Comparison of ENCODE assay signal across 8 cellular contexts in the genomic region with DNA sequence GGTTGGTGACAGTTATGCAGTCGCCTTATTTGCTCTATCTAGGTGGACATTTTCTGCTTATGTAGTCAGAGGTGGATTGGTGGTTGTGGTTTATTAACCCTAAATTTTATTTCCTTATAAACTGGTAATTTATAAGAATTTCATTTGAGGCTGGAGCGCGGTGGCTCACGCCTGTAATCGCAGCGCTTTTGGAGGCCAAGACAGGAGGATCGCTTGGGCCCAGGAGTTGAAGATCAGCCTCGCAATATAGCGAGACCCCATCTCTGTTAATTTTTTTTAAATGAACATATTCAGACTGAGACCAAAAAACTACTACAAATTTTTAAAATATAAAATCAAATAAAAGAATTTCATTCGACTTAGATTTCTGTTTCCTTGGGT. TPM values are rescaled to one million over a fixed set of nuclear protein-coding genes. Genes with fewer than 3 reads are reported as not detected.
DNase-seq lines count a peak whose midpoint lies in the region; ATAC-seq, FAIRE-seq and TF ChIP-seq lines count a peak whose summit lies in the region.

No MANE protein-coding gene starts in this region.

- no peaks in the 10 kb centered on the region for H3K27me3 ChIP-seq in suprapubic skin
- no peaks in the 10 kb centered on the region for H3K27me3 ChIP-seq in foreskin keratinocyte

- no peaks in the 10 kb centered on the region for H3K4me1 ChIP-seq in kidney (ENCODE audit: control insufficient read depth in 1 of 2, insufficient read depth in 1 of 2, low read depth in 1 of 2, low read length in 2 of 2)
- peaks cover 11% of the 10 kb centered on the region for H3K4me1 ChIP-seq in suprapubic skin
- peaks cover 5% of the 10 kb centered on the region for H3K4me1 ChIP-seq in foreskin keratinocyte

- H3K9me3 ChIP-seq in kidney (ENCODE audit: control insufficient read depth in 1 of 2, low read length in 2 of 2) (no peaks in the 10 kb centered on the region), suprapubic skin (no peaks in the 10 kb centered on the region)

- TF ChIP-seq CTCF in kidney (IDR thresholded peaks at IDR 0.05; ENCODE audit: borderline replicate concordance, extremely low read depth, insufficient read depth): no peak
- no peak for TF ChIP-seq CTCF in suprapubic skin (IDR thresholded peaks at IDR 0.05)
- no peak for TF ChIP-seq CTCF in foreskin keratinocyte (conservative IDR thresholded peaks at IDR 0.05)

- TF ChIP-seq POLR2A in suprapubic skin (IDR thresholded peaks at IDR 0.05): no peak

- H3K4me3 Mint-ChIP-seq in T-helper 2 cell treated with Interferon-gamma antibody and Interleukin-4, amounts not matched to agents 5 μg/mL and 100 μg/mL, for 36 hours: peak overlapping the region; percentile 85
- H3K4me3 Mint-ChIP-seq in activated naive CD8-positive, alpha-beta T cell treated with anti-CD3 and anti-CD28 coated beads, Interleukin-2, amount 10 ng/mL, durations not matched to agents 7 days and 5 days: peak overlapping the region; percentile 92

- peaks cover 29% of the 10 kb centered on the region for H3K36me3 Mint-ChIP-seq in T-helper 2 cell treated with Interferon-gamma antibody and Interleukin-4, amounts not matched to agents 5 μg/mL and 100 μg/mL, for 36 hours (ENCODE audit: low read depth)
- H3K36me3 Mint-ChIP-seq in activated naive CD8-positive, alpha-beta T cell treated with anti-CD3 and anti-CD28 coated beads, Interleukin-2, amount 10 ng/mL, durations not matched to agents 7 days and 5 days: peaks cover 22% of the 10 kb centered on the region

- no peak for FAIRE-seq in kidney (lab: Jason Lieb, UNC)

- intact Hi-C loops in kidney (cut with DNase I): no loop called here

- H3K36me3 ChIP-seq in kidney (ENCODE audit: control insufficient read depth in 1 of 2, insufficient read depth in 2 of 2, low read length in 2 of 2) (no peaks in the 10 kb centered on the region), suprapubic skin (no peaks in the 10 kb centered on the region)

- no peak for TF ChIP-seq EP300 in suprapubic skin (IDR thresholded peaks at IDR 0.05)

- peaks cover 12% of the 10 kb centered on the region for H3K4me1 Mint-ChIP-seq in T-helper 2 cell treated with Interferon-gamma antibody and Interleukin-4, amounts not matched to agents 5 μg/mL and 100 μg/mL, for 36 hours (ENCODE audit: low read depth)
- H3K4me1 Mint-ChIP-seq in activated naive CD8-positive, alpha-beta T cell treated with anti-CD3 and anti-CD28 coated beads, Interleukin-2, amount 10 ng/mL, durations not matched to agents 7 days and 5 days: peaks cover 13% of the 10 kb centered on the region

- peak overlapping the region; percentile 86 for H3K27ac Mint-ChIP-seq in T-helper 2 cell treated with Interferon-gamma antibody and Interleukin-4, amounts not matched to agents 5 μg/mL and 100 μg/mL, for 36 hours
- peak overlapping the region; percentile 80 for H3K27ac Mint-ChIP-seq in activated naive CD8-positive, alpha-beta T cell treated with anti-CD3 and anti-CD28 coated beads, Interleukin-2, amount 10 ng/mL, durations not matched to agents 7 days and 5 days

- H3K27ac ChIP-seq in kidney (ENCODE audit: low read depth in 2 of 2, low read length in 2 of 2): peak overlapping the region in 1 of 2 donors; percentile 99
- no peak overlapping the region for H3K27ac ChIP-seq in suprapubic skin
- H3K27ac ChIP-seq in foreskin keratinocyte: no peak overlapping the region

- H3K9me3 Mint-ChIP-seq in T-helper 2 cell treated with Interferon-gamma antibody and Interleukin-4, amounts not matched to agents 5 μg/mL and 100 μg/mL, for 36 hours: peaks cover 12% of the 10 kb centered on the region
- peaks cover 4% of the 10 kb centered on the region for H3K9me3 Mint-ChIP-seq in activated naive CD8-positive, alpha-beta T cell treated with anti-CD3 and anti-CD28 coated beads, Interleukin-2, amount 10 ng/mL, durations not matched to agents 7 days and 5 days

- POLR2A ChIA-PET in activated naive CD8-positive, alpha-beta T cell treated with anti-CD3 and anti-CD28 coated beads, Interleukin-2, amount 10 ng/mL, durations not matched to agents 7 days and 5 days (lab: Charles Lee): interaction anchor here (0.6 to 1.6 kb wide), 3 partner anchors 16 to 167 kb away, joined by 3 to 9 read pairs (median 3); no protein-coding TSS in a partner anchor

- H3K27me3 Mint-ChIP-seq in T-helper 2 cell treated with Interferon-gamma antibody and Interleukin-4, amounts not matched to agents 5 μg/mL and 100 μg/mL, for 36 hours (ENCODE audit: low read depth): no peaks in the 10 kb centered on the region
- no peaks in the 10 kb centered on the region for H3K27me3 Mint-ChIP-seq in activated naive CD8-positive, alpha-beta T cell treated with anti-CD3 and anti-CD28 coated beads, Interleukin-2, amount 10 ng/mL, durations not matched to agents 7 days and 5 days

- peak overlapping the region; percentile 85 to 91 for H3K9ac ChIP-seq in kidney (ENCODE audit: low read length in 2 of 2)

- peak overlapping the region; percentile 82 to 96 for H3K4me3 ChIP-seq in kidney (ENCODE audit: low read length in 2 of 2)
- H3K4me3 ChIP-seq in suprapubic skin: peak overlapping the region; percentile 97

- DNase-seq in T-helper 2 cell treated with Interferon-gamma antibody and Interleukin-4, amounts not matched to agents 5 μg/mL and 100 μg/mL, for 36 hours (ENCODE audit: low spot score): no peak
- no peak for DNase-seq in T-helper 2 cell
- DNase-seq in activated naive CD8-positive, alpha-beta T cell treated with anti-CD3 and anti-CD28 coated beads, Interleukin-2, amount 10 ng/mL, durations not matched to agents 7 days and 5 days: no peak
- DNase-seq in kidney: no peak
- DNase-seq in suprapubic skin (ENCODE audit: low spot score in 2 of 2): no peak
- no peak for DNase-seq in DMS 273 (lab: John Stamatoyannopoulos, UW; ENCODE audit: unreplicated experiment)
- DNase-seq in foreskin keratinocyte: no peak

- no peak for ATAC-seq in activated naive CD8-positive, alpha-beta T cell treated with anti-CD3 and anti-CD28 coated beads, Interleukin-2, amount 10 ng/mL, durations not matched to agents 7 days and 5 days (ENCODE audit: low read depth)
- ATAC-seq in foreskin keratinocyte (no peak), HG02885 (IDR thresholded peaks at IDR 0.05; ENCODE audit: poor library complexity, unreplicated experiment) (no peak)

- WGBS in suprapubic skin: 68% methylated on average over 10 of the region's 10 CpGs

RNA-seq across cellular contexts. Expression of a gene that starts 0.8 kb away (rescaled TPM):
- total RNA-seq in activated naive CD8-positive, alpha-beta T cell treated with anti-CD3 and anti-CD28 coated beads, Interleukin-2, amount 10 ng/mL, durations not matched to agents 7 days and 5 days: 1 to 10 TPM; 9.0 to 9.6 TPM
- 20.8 TPM for total RNA-seq in kidney
- polyA plus RNA-seq in kidney (ENCODE audit: insufficient read depth, low read depth, low replicate concordance): 8.4 TPM
- total RNA-seq in suprapubic skin: 1 to 10 TPM; 6.1 to 8.9 (median 7.9) TPM
- total RNA-seq in foreskin keratinocyte: 8.0 and 9.3 TPM in 2 replicates
- 3.2 and 3.5 TPM in 2 replicates for polyA plus RNA-seq in foreskin keratinocyte

RNA-seq across cellular contexts. Expression of a gene that starts 20.6 kb away (rescaled TPM):
- 10 to 100 TPM; 32.0 to 35.0 TPM for total RNA-seq in activated naive CD8-positive, alpha-beta T cell treated with anti-CD3 and anti-CD28 coated beads, Interleukin-2, amount 10 ng/mL, durations not matched to agents 7 days and 5 days
- 13.8 TPM for total RNA-seq in kidney
- polyA plus RNA-seq in kidney (ENCODE audit: insufficient read depth, low read depth, low replicate concordance): 93.3 TPM
- total RNA-seq in suprapubic skin: 10 to 100 TPM; 18.0 to 40.1 (median 32.8) TPM
- total RNA-seq in foreskin keratinocyte: 13.2 and 14.5 TPM in 2 replicates
- 15.0 and 17.4 TPM in 2 replicates for polyA plus RNA-seq in foreskin keratinocyte

RNA-seq across cellular contexts. Expression of a gene that starts 39.1 kb away (rescaled TPM):
- 10 to 100 TPM; 47.0 to 49.0 TPM for total RNA-seq in activated naive CD8-positive, alpha-beta T cell treated with anti-CD3 and anti-CD28 coated beads, Interleukin-2, amount 10 ng/mL, durations not matched to agents 7 days and 5 days
- 47.5 TPM for total RNA-seq in kidney
- 72.4 TPM for polyA plus RNA-seq in kidney (ENCODE audit: insufficient read depth, low read depth, low replicate concordance)
- 10 to 100 TPM; 30.6 to 55.3 (median 41.1) TPM for total RNA-seq in suprapubic skin
- total RNA-seq in foreskin keratinocyte: 79.1 and 83.8 TPM in 2 replicates
- polyA plus RNA-seq in foreskin keratinocyte: 115 and 118 TPM in 2 replicates

RNA-seq across cellular contexts. Expression of a gene that starts 59.4 kb away (rescaled TPM):
- not detected for total RNA-seq in activated naive CD8-positive, alpha-beta T cell treated with anti-CD3 and anti-CD28 coated beads, Interleukin-2, amount 10 ng/mL, durations not matched to agents 7 days and 5 days
- total RNA-seq in kidney: 47.8 TPM
- 42.2 TPM for polyA plus RNA-seq in kidney (ENCODE audit: insufficient read depth, low read depth, low replicate concordance)
- 10 to 100 TPM; 19.9 to 31.6 (median 24.2) TPM for total RNA-seq in suprapubic skin
- not detected in 2 replicates for total RNA-seq in foreskin keratinocyte
- polyA plus RNA-seq in foreskin keratinocyte: 0.03 TPM in 1 of 2 replicates, not detected in the other
